Comparison of ENCODE assay signal across 11 cellular contexts in genomic region chr1:91651671-91652071, GRCh38.
DNase-seq lines count a peak whose midpoint lies in the region; ATAC-seq and TF ChIP-seq lines count a peak whose summit lies in the region.
"Had no signal": no experiment of that assay in that cellular context is flagged by ENCODE, and none has a peak within 500 bp of the region (broad histone marks: within the 10 kb centered on the region; RNA-seq: fewer than 3 reads in every experiment).

No MANE protein-coding gene starts in this region.

- peak in 1 of 2 donors; percentile 47 for TF ChIP-seq EP300 in tibial nerve (IDR thresholded peaks at IDR 0.05)

- H3F3A ChIP-seq in MM.1S (ENCODE audit: insufficient read depth, low read length): no peaks in the 10 kb centered on the region

- TF ChIP-seq CTCF in lung (IDR thresholded peaks at IDR 0.05; ENCODE audit: control extremely low read depth, extremely low read depth) (no peak), tibial nerve (IDR thresholded peaks at IDR 0.05) (no peak), MM.1S (IDR thresholded peaks at IDR 0.05; ENCODE audit: low read length) (no peak)

- no peak overlapping the region for H2AFZ ChIP-seq in MM.1S (ENCODE audit: low read length)

- TF ChIP-seq POLR2A in tibial nerve (IDR thresholded peaks at IDR 0.05): no peak

- no peaks in the 10 kb centered on the region for H3K79me2 ChIP-seq in MM.1S (ENCODE audit: low read length)

- no peaks in the 10 kb centered on the region for H4K20me1 ChIP-seq in MM.1S (ENCODE audit: insufficient read depth, low read length)

- ATAC-seq in lung (ENCODE audit: insufficient read depth, low FRiP score) (peak; percentile 25), GM19452 (IDR thresholded peaks at IDR 0.05; ENCODE audit: unreplicated experiment) (no peak), GM21447 (IDR thresholded peaks at IDR 0.05; ENCODE audit: unreplicated experiment) (no peak)

- H3K4me2 ChIP-seq in MM.1S (ENCODE audit: low read depth, low read length): no peak overlapping the region

- no peaks in the 10 kb centered on the region for H3K9me3 ChIP-seq in lung (ENCODE audit: control insufficient read depth in 2 of 2, insufficient read depth in 1 of 2, low read length in 1 of 2)
- H3K9me3 ChIP-seq in tibial nerve: no peaks in the 10 kb centered on the region
- H3K9me3 ChIP-seq in MM.1S (replicated peaks; ENCODE audit: insufficient read depth, low read length): no peaks in the 10 kb centered on the region

- 75 to 82% methylated on average over 5 of the region's 5 CpGs for WGBS in lung, 2 donors
- 29 to 41% methylated on average over 5 of the region's 5 CpGs for WGBS in tibial nerve, 2 donors

- no peak overlapping the region for H3K9ac ChIP-seq in MM.1S (ENCODE audit: low read length)

- H3K36me3 ChIP-seq in lung (ENCODE audit: control insufficient read depth in 2 of 2, insufficient read depth in 2 of 2, low read length in 2 of 2) (no peaks in the 10 kb centered on the region), tibial nerve (no peaks in the 10 kb centered on the region), MM.1S (replicated peaks; ENCODE audit: insufficient read depth, low read length) (no peaks in the 10 kb centered on the region)

- no peaks in the 10 kb centered on the region for H3K9me2 ChIP-seq in MM.1S (replicated peaks; ENCODE audit: insufficient read depth, low read length)

- H3K27me3 ChIP-seq in lung (ENCODE audit: control insufficient read depth, insufficient read depth) (no peaks in the 10 kb centered on the region), tibial nerve (no peaks in the 10 kb centered on the region), MM.1S (replicated peaks; ENCODE audit: insufficient read depth, low read length) (no peaks in the 10 kb centered on the region)

- H3K4me1 ChIP-seq in lung (ENCODE audit: control insufficient read depth in 2 of 2, insufficient read depth in 2 of 2, low read length in 2 of 2) (peaks cover 0 to 3% of the 10 kb centered on the region in 2 donors), tibial nerve (peaks cover 0 to 22% (median 15%) of the 10 kb centered on the region in 4 donors), MM.1S (ENCODE audit: low read length) (no peaks in the 10 kb centered on the region)

- H3K4me3 ChIP-seq in lung: no peak overlapping the region
- H3K4me3 ChIP-seq in tibial nerve: no peak overlapping the region
- H3K4me3 ChIP-seq in MM.1S (ENCODE audit: low read length): no peak overlapping the region

- peak overlapping the region; percentile 58 to 69 for H3K27ac ChIP-seq in lung (ENCODE audit: low read depth in 1 of 2, low read length in 1 of 2)
- H3K27ac ChIP-seq in tibial nerve: peak overlapping the region in 3 of 4 donors; percentile 36 to 85 (median 76)
- H3K27ac ChIP-seq in MM.1S (ENCODE audit: low read length): no peak overlapping the region

- peak; percentile 16 for DNase-seq in NCI-H1694 (lab: John Stamatoyannopoulos, UW)
- DNase-seq in dermis blood vessel endothelial cell: peak; percentile 77
- DNase-seq in lung (ENCODE audit: low spot score): peak; percentile 34
- DNase-seq in tibial nerve (ENCODE audit: low spot score in 2 of 2): peak; percentile 30 to 83
- no peak for DNase-seq in activated CD8-positive, alpha-beta memory T cell treated with anti-CD3 and anti-CD28 coated beads, Interleukin-2, amount 50 U/mL, for 4 hours
- no peak for DNase-seq in MM.1S
- DNase-seq: activated effector memory CD4-positive, alpha-beta T cell treated with anti-CD3 and anti-CD28 coated beads, Interleukin-2, amount 50 U/mL, for 16 hours; NCI-H2227 treated with DMSO at 0.1 percent for 48 hours; T-helper 2 cell had no signal

Comparison
In these comparisons a context has a peak if more than half of its experiments do, and no peak if none do; other contexts are left out.
1. DNase-seq: peak in NCI-H1694 (single experiment), dermis blood vessel endothelial cell (single experiment), lung (single experiment) and tibial nerve (2 of 2); none in activated CD8-positive, alpha-beta memory T cell treated with anti-CD3 and anti-CD28 coated beads, Interleukin-2, amount 50 U/mL, for 4 hours (single experiment) and MM.1S (single experiment).